In the genomic region with DNA sequence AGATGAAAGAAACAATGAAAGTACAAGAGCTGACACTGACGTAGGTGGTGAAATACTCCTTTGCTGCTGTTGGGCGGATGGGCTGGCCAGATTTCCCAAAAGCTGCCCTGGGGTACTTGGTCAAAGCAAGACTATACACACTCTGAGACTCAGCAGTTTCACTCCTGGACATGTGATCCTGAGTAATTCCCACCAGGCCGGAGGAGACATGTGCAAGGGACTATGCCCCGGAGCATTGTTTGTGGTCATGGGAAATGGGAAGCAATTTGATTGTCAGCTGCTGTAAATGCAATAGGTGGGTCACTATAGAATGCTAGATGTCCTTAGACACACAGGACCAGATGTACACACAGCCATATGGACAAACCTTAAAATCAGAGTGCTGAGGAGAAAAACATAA, we compare ENCODE assay signal across 25 cellular contexts.
DNase-seq lines count a peak whose midpoint lies in the region; ATAC-seq and TF ChIP-seq lines count a peak whose summit lies in the region.
"Had no signal": no experiment of that assay in that cellular context is flagged by ENCODE, and none has a peak within 500 bp of the region (broad histone marks: within the 10 kb centered on the region; RNA-seq: fewer than 3 reads in every experiment).

No MANE protein-coding gene starts in this region.

- intact Hi-C loops in PC-3 (cut with micrococcal nuclease) (no loop called here), left colon (cut with DNase I, micrococcal nuclease) (no loop called here), colonic mucosa (cut with DNase I) (no loop called here)

- no peak overlapping the region for H2AFZ ChIP-seq in PC-3 (ENCODE audit: low read length)
- H2AFZ ChIP-seq: GM23248, PC-9 had no signal

- BruUV-seq in PC-3 (replicated peaks; lab: Mats Ljungman, UMichigan), result no TSS peak

- no peak overlapping the region for H3K27ac ChIP-seq in PC-3 (ENCODE audit: low read length)
- H3K27ac ChIP-seq in colonic mucosa, result no peak overlapping the region
- H3K27ac ChIP-seq: BLaER1 treated with 17β-estradiol and CSF1 and Interleukin-3, amounts not matched to agents 10 nM and 100 nM; GM23248; lower lobe of right lung; PC-9; vagina had no signal

- H3K4me3 ChIP-seq in PC-3 (ENCODE audit: low read length), result no peak overlapping the region
- no peak overlapping the region for H3K4me3 ChIP-seq in colonic mucosa
- H3K4me3 ChIP-seq: BLaER1 treated with 17β-estradiol and CSF1 and Interleukin-3, amounts not matched to agents 10 nM and 100 nM; GM12878; GM23248; lower lobe of right lung; PC-9; vagina had no signal

- H3K36me3 ChIP-seq in PC-3 (ENCODE audit: low read depth, low read length), result no peaks in the 10 kb centered on the region
- H3K36me3 ChIP-seq in colonic mucosa, result no peaks in the 10 kb centered on the region
- H3K36me3 ChIP-seq: BLaER1 treated with 17β-estradiol and CSF1 and Interleukin-3, amounts not matched to agents 10 nM and 100 nM; lower lobe of right lung; vagina had no signal

- no peaks in the 10 kb centered on the region for H3K79me2 ChIP-seq in PC-3 (ENCODE audit: low read length)

- no peak for TF ChIP-seq CTCF in PC-3 (conservative IDR thresholded peaks at IDR 0.05; ENCODE audit: low read depth, low read length)
- no peak for TF ChIP-seq CTCF in colonic mucosa (IDR thresholded peaks at IDR 0.05)

- peak; percentile 16; the same call in 1 of the 2 replicates for ATAC-seq in PC-3
- ATAC-seq in left colon, result peak; percentile 31
- ATAC-seq: activated CD8-positive, alpha-beta T cell treated with anti-CD3 and anti-CD28 coated beads for 36 hours; effector memory CD8-positive, alpha-beta T cell; GM12878; lower lobe of right lung; right cardiac atrium had no signal

- no peaks in the 10 kb centered on the region for H4K20me1 ChIP-seq in PC-3 (ENCODE audit: low read length)
- H4K20me1 ChIP-seq: BLaER1 treated with 17β-estradiol and CSF1 and Interleukin-3, amounts not matched to agents 10 nM and 100 nM had no signal

- peak; percentile 60 for DNase-seq in COLO829 (ENCODE audit: low spot score)
- DNase-seq in PC-3, result peak; percentile 59
- peak; percentile 73 for DNase-seq in epidermal melanocyte (ENCODE audit: insufficient read length, low spot score)
- DNase-seq in left colon, result no peak
- DNase-seq in activated CD8-positive, alpha-beta memory T cell treated with anti-CD3 and anti-CD28 coated beads for 24 hours, result no peak
- no peak for DNase-seq in ACHN
- no peak for DNase-seq in colonic mucosa
- no peak for DNase-seq in SIG-M5 (lab: John Stamatoyannopoulos, UW)
- DNase-seq: activated B cell treated with CpG ODN at 0.5 μM for 24 hours; activated CD8-positive, alpha-beta T cell treated with anti-CD3 and anti-CD28 coated beads for 36 hours; activated naive CD4-positive, alpha-beta T cell treated with Interleukin-2 at 50 U/mL for 16 hours; activated T-cell treated with anti-CD3 and anti-CD28 coated beads, Interleukin-2, amount 50 U/mL, for 24 hours; cerebellar nuclear complex; effector memory CD8-positive, alpha-beta T cell; GF-D8; GM23248; lower lobe of right lung; NCI-H187 treated with DMSO at 0.1 percent for 48 hours; NCI-H345; PC-9; right cardiac atrium; SK-N-SH had no signal

- H3K4me1 ChIP-seq in PC-3 (ENCODE audit: insufficient read depth, low read length) (peaks cover 22% of the 10 kb centered on the region), colonic mucosa (no peaks in the 10 kb centered on the region)

- POLR2A ChIA-PET in PC-3 (lab: Charles Lee; ENCODE audit: unreplicated experiment), result no interaction called here

- H3K4me2 ChIP-seq in PC-3 (ENCODE audit: low read length), result no peak overlapping the region
- H3K4me2 ChIP-seq: PC-9, SK-N-SH had no signal

- no peaks in the 10 kb centered on the region for H3K9me3 ChIP-seq in PC-3 (ENCODE audit: low read length)
- H3K9me3 ChIP-seq in colonic mucosa, result no peaks in the 10 kb centered on the region
- H3K9me3 ChIP-seq: BLaER1 treated with 17β-estradiol and CSF1 and Interleukin-3, amounts not matched to agents 10 nM and 100 nM; lower lobe of right lung; SK-N-SH; vagina had no signal

- H3K9ac ChIP-seq in PC-3 (ENCODE audit: low read length) (no peak overlapping the region), colonic mucosa (ENCODE audit: low read depth in 2 of 2, low read length in 2 of 2) (no peak overlapping the region)
- H3K9ac ChIP-seq: BLaER1 treated with 17β-estradiol and CSF1 and Interleukin-3, amounts not matched to agents 10 nM and 100 nM; GM23248; SK-N-SH had no signal

- no peaks in the 10 kb centered on the region for H3F3A ChIP-seq in PC-3 (ENCODE audit: low read length, unreplicated experiment)

- in situ Hi-C loops in ACHN (cut with HindIII; ENCODE audit: low pct_ligation_motif_present, low pct_unique_long_range_greater_than_20kb, low sequenced_read_pairs), result no loop called here

- CTCF ChIA-PET in PC-3 (lab: Charles Lee), result no interaction called here

- H3K27me3 ChIP-seq in PC-3 (ENCODE audit: low read length) (no peaks in the 10 kb centered on the region), colonic mucosa (no peaks in the 10 kb centered on the region)
- H3K27me3 ChIP-seq: BLaER1 treated with 17β-estradiol and CSF1 and Interleukin-3, amounts not matched to agents 10 nM and 100 nM; vagina had no signal

- H3K9me2 ChIP-seq in PC-3 (replicated peaks; ENCODE audit: low read length), result no peaks in the 10 kb centered on the region
- H3K9me2 ChIP-seq: SK-N-SH had no signal

Comparison
In these comparisons a context has a peak if more than half of its experiments do, and no peak if none do; other contexts are left out.
1. DNase-seq: peak in COLO829 (single experiment), PC-3 (single experiment) and epidermal melanocyte (single experiment); none in left colon (0 of 2), activated CD8-positive, alpha-beta memory T cell treated with anti-CD3 and anti-CD28 coated beads for 24 hours (single experiment), ACHN (single experiment), colonic mucosa (single experiment) and SIG-M5 (single experiment).